In genomic region chr13:37058801-37059135, GRCh38 we compare ENCODE assay signal across 8 cellular contexts. TPM values are rescaled to one million over a fixed set of nuclear protein-coding genes. Genes with fewer than 3 reads are reported as not detected.
A peak's percentile ranks its signal among the peaks of the same experiment; 100 is the strongest.
DNase-seq lines count a peak whose midpoint lies in the region; ATAC-seq, FAIRE-seq and TF ChIP-seq lines count a peak whose summit lies in the region.

No MANE protein-coding gene starts in this region.

- H3K9me3 ChIP-seq in Peyer's patch: no peaks in the 10 kb centered on the region

- TF ChIP-seq CTCF in Peyer's patch (IDR thresholded peaks at IDR 0.05) (no peak), bronchial epithelial cell (IDR thresholded peaks at IDR 0.05; ENCODE audit: insufficient read depth, low read length, severe bottlenecking) (no peak)

- ATAC-seq in GM18511 (IDR thresholded peaks at IDR 0.05; ENCODE audit: unreplicated experiment) (peak; percentile 34), HG02970 (IDR thresholded peaks at IDR 0.05; ENCODE audit: low FRiP score, unreplicated experiment) (peak; percentile 15), left lobe of liver (peak; percentile 11)

- TF ChIP-seq POLR2A in Peyer's patch (IDR thresholded peaks at IDR 0.05): no peak

- H3K4me1 ChIP-seq in Peyer's patch: peaks cover 0 to 10% (median 0%) of the 10 kb centered on the region in 4 donors

- H3K27me3 Mint-ChIP-seq in stimulated activated naive CD8-positive, alpha-beta T cell treated with anti-CD3 and anti-CD28 coated beads, Interleukin-15, Interleukin-2, amounts not matched to agents 100 ng/mL and 50 ng/mL, for 24 hours: no peaks in the 10 kb centered on the region

- H3K36me3 ChIP-seq in Peyer's patch (peaks cover 0 to 5% (median 0%) of the 10 kb centered on the region in 3 donors), bronchial epithelial cell (ENCODE audit: control insufficient read depth, insufficient read depth, low read length) (peaks cover 4% of the 10 kb centered on the region)

- peaks cover 34% of the 10 kb centered on the region for H3K4me1 Mint-ChIP-seq in stimulated activated naive CD8-positive, alpha-beta T cell treated with anti-CD3 and anti-CD28 coated beads, Interleukin-15, Interleukin-2, amounts not matched to agents 100 ng/mL and 50 ng/mL, for 24 hours (ENCODE audit: low read depth)

- peak overlapping the region; percentile 88 for H3K4me3 Mint-ChIP-seq in stimulated activated naive CD8-positive, alpha-beta T cell treated with anti-CD3 and anti-CD28 coated beads, Interleukin-15, Interleukin-2, amounts not matched to agents 100 ng/mL and 50 ng/mL, for 24 hours

- in situ Hi-C loops in ACHN (cut with HindIII; ENCODE audit: low pct_ligation_motif_present, low pct_unique_long_range_greater_than_20kb, low sequenced_read_pairs): no loop called here

- FAIRE-seq in bronchial epithelial cell (lab: Jason Lieb, UNC): no peak

- H3K27ac Mint-ChIP-seq in stimulated activated naive CD8-positive, alpha-beta T cell treated with anti-CD3 and anti-CD28 coated beads, Interleukin-15, Interleukin-2, amounts not matched to agents 100 ng/mL and 50 ng/mL, for 24 hours: peak overlapping the region; percentile 92

- H3K4me3 ChIP-seq in Peyer's patch (peak overlapping the region; percentile 54 to 99 (median 88)), bronchial epithelial cell (ENCODE audit: low read depth, low read length) (peak overlapping the region; percentile 89)

- peaks cover 31% of the 10 kb centered on the region for H3K36me3 Mint-ChIP-seq in stimulated activated naive CD8-positive, alpha-beta T cell treated with anti-CD3 and anti-CD28 coated beads, Interleukin-15, Interleukin-2, amounts not matched to agents 100 ng/mL and 50 ng/mL, for 24 hours (ENCODE audit: low read depth)

- peak overlapping the region; percentile 75 to 98 (median 92) for H3K27ac ChIP-seq in Peyer's patch

- no peaks in the 10 kb centered on the region for H3K27me3 ChIP-seq in Peyer's patch
- H3K27me3 ChIP-seq in bronchial epithelial cell (ENCODE audit: control insufficient read depth, insufficient read depth, low read length): no peaks in the 10 kb centered on the region

- no peaks in the 10 kb centered on the region for H3K9me3 Mint-ChIP-seq in stimulated activated naive CD8-positive, alpha-beta T cell treated with anti-CD3 and anti-CD28 coated beads, Interleukin-15, Interleukin-2, amounts not matched to agents 100 ng/mL and 50 ng/mL, for 24 hours

- DNase-seq in ACHN (peak; percentile 36), Peyer's patch (peak in 1 of 3 donors; percentile 38), bronchial epithelial cell (ENCODE audit: low read depth) (no peak), left lobe of liver (ENCODE audit: low spot score) (no peak), NCI-H1092 treated with DMSO at 0.1 percent for 48 hours (lab: John Stamatoyannopoulos, UW) (no peak)

RNA-seq across cellular contexts. Expression of gene SUPT20H, which starts 0.7 kb away (rescaled TPM):
- total RNA-seq in Peyer's patch (10 to 100 TPM; 46.1 to 81.7 (median 61.7) TPM), bronchial epithelial cell (28.7 and 33.8 TPM in 2 replicates), left lobe of liver (15.1 TPM)

RNA-seq across cellular contexts. Expression of gene CSNK1A1L, which starts 46.7 kb away (rescaled TPM):
- not detected for total RNA-seq in Peyer's patch
- not detected in 2 replicates for total RNA-seq in bronchial epithelial cell
- total RNA-seq in left lobe of liver: not detected

RNA-seq across cellular contexts. Expression of gene EXOSC8, which starts 58.2 kb away (rescaled TPM):
- total RNA-seq in Peyer's patch (10 to 100 TPM; 24.8 to 68.5 (median 25.3) TPM), bronchial epithelial cell (36.3 and 62.1 TPM in 2 replicates), left lobe of liver (10.2 TPM)

RNA-seq across cellular contexts. Expression of gene ALG5, which starts 59.6 kb away (rescaled TPM):
- total RNA-seq in Peyer's patch: 10 to 100 TPM; 21.3 to 25.4 (median 22.3) TPM
- total RNA-seq in bronchial epithelial cell: 49.3 and 57.9 TPM in 2 replicates
- total RNA-seq in left lobe of liver: 22.5 TPM
